Comparison of ENCODE assay signal across 21 cellular contexts in the genomic region with DNA sequence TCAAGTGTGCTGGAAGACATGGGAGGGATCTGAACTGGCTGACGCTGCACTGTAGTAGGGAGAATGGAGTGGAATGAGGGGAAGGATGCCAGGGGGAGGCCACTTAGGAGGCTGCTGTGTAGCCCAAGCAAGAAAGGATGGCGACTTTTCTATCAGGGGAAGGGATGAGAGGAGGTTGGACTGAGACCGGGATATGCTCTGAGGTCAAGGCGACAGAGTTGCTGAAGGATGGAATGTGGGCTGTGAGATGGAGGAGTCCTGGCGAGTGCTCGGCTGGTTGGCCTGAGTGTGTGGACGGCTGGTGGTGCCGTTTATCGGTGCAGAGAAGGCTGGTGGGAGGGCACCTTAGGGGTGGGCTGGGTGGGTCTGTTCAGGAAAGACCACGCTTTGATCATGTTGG.
"Had no signal": no experiment of that assay in that cellular context is flagged by ENCODE, and none has a peak within 500 bp of the region (broad histone marks: within the 10 kb centered on the region; RNA-seq: fewer than 3 reads in every experiment).

No MANE protein-coding gene starts in this region.

- H3K4me1 ChIP-seq: gastrocnemius medialis, parathyroid adenoma had no signal

- H3K9me3 ChIP-seq: colonic mucosa, gastrocnemius medialis, lower lobe of right lung, neutrophil, suprapubic skin had no signal

- ATAC-seq: gastrocnemius medialis; left ventricle myocardium superior; lower lobe of right lung; natural killer cell; stimulated activated naive CD8-positive, alpha-beta T cell treated with anti-CD3 and anti-CD28 coated beads, Interleukin-15, amount 100 ng/mL, for 72 hours had no signal

- H3K4me1 Mint-ChIP-seq: memory B cell had no signal

- H3K4me3 ChIP-seq: colonic mucosa, gastrocnemius medialis, lower lobe of right lung, smooth muscle cell, suprapubic skin had no signal

- H3K36me3 ChIP-seq: colonic mucosa, gastrocnemius medialis, lower lobe of right lung, neutrophil, suprapubic skin had no signal

- H3K9me3 Mint-ChIP-seq: dendritic cell treated with granulocyte-macrophage colony-stimulating factor and Interleukin-4, amounts not matched to agents 40 ng/mL and 50 ng/mL, for 4 days; natural killer cell; stimulated activated naive CD8-positive, alpha-beta T cell treated with anti-CD3 and anti-CD28 coated beads, Interleukin-15, amount 100 ng/mL, for 72 hours had no signal

- H3K27me3 ChIP-seq: colonic mucosa, gastrocnemius medialis, suprapubic skin had no signal

- H3K4me3 Mint-ChIP-seq: dendritic cell treated with granulocyte-macrophage colony-stimulating factor and Interleukin-4, amounts not matched to agents 40 ng/mL and 50 ng/mL, for 4 days; memory B cell; natural killer cell; stimulated activated naive CD8-positive, alpha-beta T cell treated with anti-CD3 and anti-CD28 coated beads, Interleukin-15, amount 100 ng/mL, for 72 hours had no signal

- DNase-seq: colonic mucosa; effector memory CD4-positive, alpha-beta T cell; foreskin fibroblast; gastrocnemius medialis; left ventricle myocardium superior; lower lobe of right lung; natural killer cell; stimulated activated CD4-positive, alpha-beta T cell treated with anti-CD3 and anti-CD28 coated beads, Interleukin-12 subunit alpha, Interleukin-12 subunit beta, amount 100 ng/mL, for 4 hours; stimulated activated CD4-positive, alpha-beta T cell treated with anti-CD3 and anti-CD28 coated beads, Interleukin-1b, Interleukin-23, amount 100 ng/mL, for 48 hours; stimulated activated CD4-positive, alpha-beta T cell treated with anti-CD3 and anti-CD28 coated beads, Interleukin-4, amount 100 ng/mL, for 1 hour; stimulated activated CD8-positive, alpha-beta memory T cell treated with anti-CD3 and anti-CD28 coated beads, Interleukin-4, amount 100 ng/mL, for 48 hours; stimulated activated naive CD4-positive, alpha-beta T cell; stimulated activated naive CD8-positive, alpha-beta T cell treated with anti-CD3 and anti-CD28 coated beads, Interleukin-15, amount 100 ng/mL, for 72 hours; trophoblast cell had no signal

- H3K36me3 Mint-ChIP-seq: memory B cell, natural killer cell had no signal

- H3K27ac Mint-ChIP-seq: dendritic cell treated with granulocyte-macrophage colony-stimulating factor and Interleukin-4, amounts not matched to agents 40 ng/mL and 50 ng/mL, for 4 days; memory B cell; natural killer cell; progenitor cell of endocrine pancreas had no signal

- H3K4me2 ChIP-seq: smooth muscle cell had no signal

- H3K79me2 ChIP-seq: parathyroid adenoma had no signal

- H3K9ac ChIP-seq: parathyroid adenoma had no signal

- H2AFZ ChIP-seq: parathyroid adenoma had no signal

- H3K27ac ChIP-seq: colonic mucosa, gastrocnemius medialis, lower lobe of right lung, neutrophil, parathyroid adenoma, suprapubic skin had no signal
